8 cellular contexts compared by ENCODE assay signal in the genomic region with DNA sequence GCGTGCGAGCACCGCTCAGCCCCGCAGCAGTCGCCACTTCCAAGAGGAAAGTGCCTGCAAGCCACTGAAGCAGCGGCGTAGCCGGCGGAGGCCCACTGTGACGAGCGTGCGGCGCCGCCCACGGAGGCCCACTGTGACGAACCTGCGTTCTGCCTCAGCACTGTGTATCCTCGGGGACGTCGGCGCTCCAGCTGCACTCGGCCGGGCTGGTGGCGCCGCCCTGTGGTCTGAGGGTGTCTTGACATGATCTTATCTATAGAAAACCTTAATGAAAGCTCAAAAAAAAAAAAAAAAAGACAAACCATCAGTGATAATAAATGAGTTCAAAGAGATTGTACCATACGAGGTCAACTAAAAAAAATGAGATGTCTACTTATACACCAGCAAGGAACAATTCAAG. TPM values are rescaled to one million over a fixed set of nuclear protein-coding genes. Genes with fewer than 3 reads are reported as not detected.
DNase-seq lines count a peak whose midpoint lies in the region; ATAC-seq and TF ChIP-seq lines count a peak whose summit lies in the region.
"Not testable (repeated sequence)": the region's sequence is repeated elsewhere in the genome, so short reads cannot be mapped to it uniquely, and the experiment has no call there.

A gene (minus strand): TSS at position 166 of the 400 bp plus-strand sequence. CDS start 192 bp downstream, outside the sequence.

- H3K4me1 Mint-ChIP-seq in activated naive CD8-positive, alpha-beta T cell treated with anti-CD3 and anti-CD28 coated beads, Interleukin-2, amount 10 ng/mL, durations not matched to agents 7 days and 5 days, result peaks cover 12% of the 10 kb centered on the region
- H3K4me1 Mint-ChIP-seq in natural killer cell treated with Interleukin-12 subunit alpha and Interleukin-12 subunit beta and Interleukin-15 and Interleukin-18, amount 100 ng/mL, for 72 hours (ENCODE audit: low read depth in 2 of 2), result peaks cover 3 to 18% of the 10 kb centered on the region in 2 donors

- TF ChIP-seq POLR2A in gastroesophageal sphincter (IDR thresholded peaks at IDR 0.05), result not testable (repeated sequence)

- peak within 1 kb of the TSS; percentile 81 to 94 (median 90) for H3K27ac ChIP-seq in gastroesophageal sphincter

- POLR2A ChIA-PET in activated naive CD8-positive, alpha-beta T cell treated with anti-CD3 and anti-CD28 coated beads, Interleukin-2, amount 10 ng/mL, durations not matched to agents 7 days and 5 days (lab: Charles Lee), result interaction anchor here (0.6 kb wide), 2 partner anchors 46 to 488 kb away, joined by 3 read pairs; no protein-coding TSS in a partner anchor

- not testable (repeated sequence) for TF ChIP-seq EP300 in gastroesophageal sphincter (IDR thresholded peaks at IDR 0.05)

- H3K27ac Mint-ChIP-seq in activated naive CD8-positive, alpha-beta T cell treated with anti-CD3 and anti-CD28 coated beads, Interleukin-2, amount 10 ng/mL, durations not matched to agents 7 days and 5 days, result peak within 1 kb of the TSS; percentile 82
- peak within 1 kb of the TSS; percentile 50 for H3K27ac Mint-ChIP-seq in natural killer cell treated with Interleukin-12 subunit alpha and Interleukin-12 subunit beta and Interleukin-15 and Interleukin-18, amount 100 ng/mL, for 72 hours

- not testable (repeated sequence) for H3K9me3 ChIP-seq in gastroesophageal sphincter

- H3K4me3 ChIP-seq in gastroesophageal sphincter, result peak within 1 kb of the TSS; percentile 67 to 84

- H3K4me1 ChIP-seq in gastroesophageal sphincter, result peaks cover 0 to 20% (median 3%) of the 10 kb centered on the region in 3 donors

- not testable (repeated sequence) for H3K36me3 ChIP-seq in gastroesophageal sphincter

- H3K36me3 Mint-ChIP-seq in activated naive CD8-positive, alpha-beta T cell treated with anti-CD3 and anti-CD28 coated beads, Interleukin-2, amount 10 ng/mL, durations not matched to agents 7 days and 5 days; natural killer cell treated with Interleukin-12 subunit alpha and Interleukin-12 subunit beta and Interleukin-15 and Interleukin-18, amount 100 ng/mL, for 72 hours: not testable (repeated sequence)

- peak in 3 of 4 experiments; percentile 34 to 70 (median 66) for TF ChIP-seq CTCF in gastroesophageal sphincter (IDR thresholded peaks at IDR 0.05)

- ATAC-seq in GM19455 (IDR thresholded peaks at IDR 0.05; ENCODE audit: unreplicated experiment) (peak; percentile 98), HG03342 (IDR thresholded peaks at IDR 0.05; ENCODE audit: unreplicated experiment) (peak; percentile 96), gastroesophageal sphincter (peak; percentile 99)
- peak; percentile 100 for ATAC-seq in activated naive CD8-positive, alpha-beta T cell treated with anti-CD3 and anti-CD28 coated beads, Interleukin-2, amount 10 ng/mL, durations not matched to agents 7 days and 5 days (ENCODE audit: low read depth)
- peak; percentile 100 for ATAC-seq in natural killer cell treated with Interleukin-12 subunit alpha and Interleukin-12 subunit beta and Interleukin-15 and Interleukin-18, amount 100 ng/mL, for 72 hours

- peak within 1 kb of the TSS; percentile 88 for H3K4me3 Mint-ChIP-seq in activated naive CD8-positive, alpha-beta T cell treated with anti-CD3 and anti-CD28 coated beads, Interleukin-2, amount 10 ng/mL, durations not matched to agents 7 days and 5 days
- H3K4me3 Mint-ChIP-seq in natural killer cell treated with Interleukin-12 subunit alpha and Interleukin-12 subunit beta and Interleukin-15 and Interleukin-18, amount 100 ng/mL, for 72 hours, result peak within 1 kb of the TSS; percentile 82

- not testable (repeated sequence) for H3K9me3 Mint-ChIP-seq in activated naive CD8-positive, alpha-beta T cell treated with anti-CD3 and anti-CD28 coated beads, Interleukin-2, amount 10 ng/mL, durations not matched to agents 7 days and 5 days; natural killer cell treated with Interleukin-12 subunit alpha and Interleukin-12 subunit beta and Interleukin-15 and Interleukin-18, amount 100 ng/mL, for 72 hours

- peaks cover 15% of the 10 kb centered on the region for H3K27me3 ChIP-seq in gastroesophageal sphincter

- H3K27me3 Mint-ChIP-seq in activated naive CD8-positive, alpha-beta T cell treated with anti-CD3 and anti-CD28 coated beads, Interleukin-2, amount 10 ng/mL, durations not matched to agents 7 days and 5 days; natural killer cell treated with Interleukin-12 subunit alpha and Interleukin-12 subunit beta and Interleukin-15 and Interleukin-18, amount 100 ng/mL, for 72 hours: not testable (repeated sequence)

- DNase-seq in CD1c-positive myeloid dendritic cell (ENCODE audit: extremely low spot score) (peak; percentile 97), T follicular helper cell (ENCODE audit: low read depth) (peak; percentile 88)
- peak; percentile 90 for DNase-seq in activated naive CD8-positive, alpha-beta T cell treated with anti-CD3 and anti-CD28 coated beads, Interleukin-2, amount 10 ng/mL, durations not matched to agents 7 days and 5 days
- peak; percentile 85 for DNase-seq in natural killer cell treated with Interleukin-12 subunit alpha and Interleukin-12 subunit beta and Interleukin-15 and Interleukin-18, amount 100 ng/mL, for 72 hours (ENCODE audit: low spot score)
- peak; percentile 72 to 84 for DNase-seq in stimulated activated CD8-positive, alpha-beta memory T cell treated with anti-CD3 and anti-CD28 coated beads, Interleukin-15, amount 100 ng/mL, for 48 hours (ENCODE audit: low read depth in 2 of 2)

- 0% methylated on average over 1 of the region's 26 CpGs for WGBS in gastroesophageal sphincter (ENCODE audit: low coverage in 1 of 2), 2 donors

RNA-seq across cellular contexts. Expression of the gene that starts here (rescaled TPM):
- 10 to 100 TPM; 12.2 to 13.7 TPM for total RNA-seq in activated naive CD8-positive, alpha-beta T cell treated with anti-CD3 and anti-CD28 coated beads, Interleukin-2, amount 10 ng/mL, durations not matched to agents 7 days and 5 days
- total RNA-seq in gastroesophageal sphincter, result 10 to 100 TPM; 15.9 to 38.4 (median 18.3) TPM
- total RNA-seq in natural killer cell treated with Interleukin-12 subunit alpha and Interleukin-12 subunit beta and Interleukin-15 and Interleukin-18, amount 100 ng/mL, for 72 hours, result 10 to 100 TPM in 1 of 2 donors, 1 to 10 TPM in 1; 7.7 to 19.5 TPM

Comparison
In these comparisons a context has a peak if more than half of its experiments do, and no peak if none do; other contexts are left out.
1. Peak in every context shown above with its lines: DNase-seq, ATAC-seq, H3K4me3 ChIP-seq and H3K27ac ChIP-seq.